ENCODE assay signal across 1 cellular context in the genomic region with DNA sequence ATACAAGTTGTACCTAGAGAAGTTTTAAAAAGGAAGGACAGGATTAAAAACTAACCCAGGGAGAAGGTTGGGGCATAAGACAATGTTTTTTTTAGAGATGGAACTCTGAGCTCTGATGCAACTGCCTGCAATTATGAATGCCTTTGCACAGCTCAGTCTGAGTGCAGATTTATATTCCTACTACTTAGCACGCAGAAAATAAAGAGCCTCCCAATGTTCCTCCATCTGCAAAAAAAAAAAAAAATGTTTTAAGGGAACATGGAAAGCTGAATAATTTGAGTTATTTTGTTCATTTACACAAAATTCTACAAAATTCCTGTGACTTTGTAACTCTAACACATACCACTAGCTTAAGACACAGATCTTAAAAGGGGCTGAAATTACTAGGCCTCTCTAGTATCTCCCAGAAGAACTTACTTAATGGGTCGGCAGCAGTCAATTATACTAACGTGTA.
A peak's percentile ranks its signal among the peaks of the same experiment; 100 is the strongest.
TF ChIP-seq lines count a peak whose summit lies in the region.

No MANE protein-coding gene starts in this region.

TF ChIP-seq in HepG2, 621 proteins besides CTCF, POLR2A, EP300 and RAD21 (continued from another document):
- TF ChIP-seq PATZ1 (CRISPR knock-in tag; IDR thresholded peaks at IDR 0.05) (0 out of 2 replicates have a peak, but pooled peaks have one; percentile 41), DDIT3 (CRISPR knock-in tag; IDR thresholded peaks at IDR 0.05) (peak; percentile 99), ARID5B (CRISPR knock-in tag; IDR thresholded peaks at IDR 0.05) (peak; percentile 52), XBP1 (CRISPR knock-in tag; IDR thresholded peaks at IDR 0.05) (no peak), HNF4G (IDR thresholded peaks at IDR 0.05; ENCODE audit: borderline replicate concordance, low read depth, low read length) (peak; percentile 67; the same call in 1 of the 2 replicates), HNF4G (CRISPR knock-in tag; IDR thresholded peaks at IDR 0.05; ENCODE audit: borderline replicate concordance, low read depth) (no peak), HNF4A (CRISPR knock-in tag; IDR thresholded peaks at IDR 0.05) (peak; percentile 76), PAXIP1 (CRISPR knock-in tag; conservative IDR thresholded peaks at IDR 0.05) (0 out of 2 replicates have a peak, but pooled peaks have one; percentile 9), GATAD2A (CRISPR knock-in tag; IDR thresholded peaks at IDR 0.05) (peak; percentile 79), ATF4 (CRISPR knock-in tag; IDR thresholded peaks at IDR 0.05) (peak in 1 of 2 experiments; percentile 98; a peak in 2 of 4 replicates), ZNF776 (CRISPR knock-in tag; IDR thresholded peaks at IDR 0.05) (no peak), SOX13 (IDR thresholded peaks at IDR 0.05) (no peak), SOX13 (CRISPR knock-in tag; conservative IDR thresholded peaks at IDR 0.05 in 1 of 2, IDR thresholded peaks at IDR 0.05 in 1 of 2) (peak in 1 of 2 experiments; percentile 52; a peak in 2 of 4 replicates), SOX5 (CRISPR knock-in tag; IDR thresholded peaks at IDR 0.05; ENCODE audit: borderline replicate concordance) (peak; percentile 12; the same call in 1 of the 2 replicates), NR2F6 (IDR thresholded peaks at IDR 0.05) (no peak; the same call in 1 of the 2 replicates), NR2F6 (CRISPR knock-in tag; IDR thresholded peaks at IDR 0.05) (peak; percentile 32; the same call in 1 of the 2 replicates), FOXA3 (CRISPR knock-in tag; IDR thresholded peaks at IDR 0.05) (peak; percentile 40; the same call in 1 of the 2 replicates), IRX3 (CRISPR knock-in tag; IDR thresholded peaks at IDR 0.05; ENCODE audit: borderline replicate concordance, low read depth) (no peak), THAP11 (CRISPR knock-in tag; IDR thresholded peaks at IDR 0.05) (peak; percentile 33; the same call in 1 of the 2 replicates), RARA (CRISPR knock-in tag; IDR thresholded peaks at IDR 0.05) (peak; percentile 52), NCOA2 (CRISPR knock-in tag; IDR thresholded peaks at IDR 0.05) (peak; percentile 38; the same call in 1 of the 2 replicates), MED8 (CRISPR knock-in tag; IDR thresholded peaks at IDR 0.05; ENCODE audit: insufficient replicate concordance) (no peak), CEBPB (IDR thresholded peaks at IDR 0.05; ENCODE audit: borderline replicate concordance, low read depth, low read length) (peak; percentile 89), ZFY (CRISPR knock-in tag; IDR thresholded peaks at IDR 0.05) (peak; percentile 48; the same call in 1 of the 2 replicates), CEBPG (CRISPR knock-in tag; IDR thresholded peaks at IDR 0.05) (peak; percentile 97), NFIC (IDR thresholded peaks at IDR 0.05; ENCODE audit: low read length) (0 out of 2 replicates have a peak, but pooled peaks have one; percentile 5), ZBTB46 (CRISPR knock-in tag; IDR thresholded peaks at IDR 0.05; ENCODE audit: borderline replicate concordance) (no peak), MIXL1 (CRISPR knock-in tag; IDR thresholded peaks at IDR 0.05) (peak; percentile 42; the same call in 1 of the 2 replicates), ZNF292 (CRISPR knock-in tag; IDR thresholded peaks at IDR 0.05; ENCODE audit: borderline replicate concordance, low read depth) (0 out of 2 replicates have a peak, but pooled peaks have one; percentile 9), ZNF205 (CRISPR knock-in tag; IDR thresholded peaks at IDR 0.05) (no peak), MED1 (CRISPR knock-in tag; IDR thresholded peaks at IDR 0.05) (peak; percentile 47), ZZZ3 (CRISPR knock-in tag; IDR thresholded peaks at IDR 0.05; ENCODE audit: borderline replicate concordance) (no peak)
- TF ChIP-seq, protein P1, sequence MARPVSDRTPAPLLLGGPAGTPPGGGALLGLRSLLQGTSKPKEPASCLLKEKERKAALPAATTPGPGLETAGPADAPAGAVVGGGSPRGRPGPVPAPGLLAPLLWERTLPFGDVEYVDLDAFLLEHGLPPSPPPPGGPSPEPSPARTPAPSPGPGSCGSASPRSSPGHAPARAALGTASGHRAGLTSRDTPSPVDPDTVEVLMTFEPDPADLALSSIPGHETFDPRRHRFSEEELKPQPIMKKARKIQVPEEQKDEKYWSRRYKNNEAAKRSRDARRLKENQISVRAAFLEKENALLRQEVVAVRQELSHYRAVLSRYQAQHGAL (CRISPR knock-in tag; IDR thresholded peaks at IDR 0.05; ENCODE audit: not compliant biosample characterization): no peak
- TF ChIP-seq, protein P2, sequence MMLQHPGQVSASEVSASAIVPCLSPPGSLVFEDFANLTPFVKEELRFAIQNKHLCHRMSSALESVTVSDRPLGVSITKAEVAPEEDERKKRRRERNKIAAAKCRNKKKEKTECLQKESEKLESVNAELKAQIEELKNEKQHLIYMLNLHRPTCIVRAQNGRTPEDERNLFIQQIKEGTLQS (CRISPR knock-in tag; IDR thresholded peaks at IDR 0.05): peak; percentile 57; the same call in 1 of the 2 replicates
- TF ChIP-seq, protein P3, sequence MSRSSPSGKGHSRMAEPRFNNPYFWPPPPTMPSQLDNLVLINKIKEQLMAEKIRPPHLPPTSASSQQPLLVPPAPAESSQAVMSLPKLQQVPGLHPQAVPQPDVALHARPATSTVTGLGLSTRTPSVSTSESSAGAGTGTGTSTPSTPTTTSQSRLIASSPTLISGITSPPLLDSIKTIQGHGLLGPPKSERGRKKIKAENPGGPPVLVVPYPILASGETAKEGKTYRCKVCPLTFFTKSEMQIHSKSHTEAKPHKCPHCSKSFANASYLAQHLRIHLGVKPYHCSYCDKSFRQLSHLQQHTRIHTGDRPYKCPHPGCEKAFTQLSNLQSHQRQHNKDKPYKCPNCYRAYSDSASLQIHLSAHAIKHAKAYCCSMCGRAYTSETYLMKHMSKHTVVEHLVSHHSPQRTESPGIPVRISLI (CRISPR knock-in tag; IDR thresholded peaks at IDR 0.05; ENCODE audit: borderline replicate concordance): peak; percentile 76; the same call in 1 of the 2 replicates
